26 cellular contexts compared by ENCODE assay signal in the genomic region with DNA sequence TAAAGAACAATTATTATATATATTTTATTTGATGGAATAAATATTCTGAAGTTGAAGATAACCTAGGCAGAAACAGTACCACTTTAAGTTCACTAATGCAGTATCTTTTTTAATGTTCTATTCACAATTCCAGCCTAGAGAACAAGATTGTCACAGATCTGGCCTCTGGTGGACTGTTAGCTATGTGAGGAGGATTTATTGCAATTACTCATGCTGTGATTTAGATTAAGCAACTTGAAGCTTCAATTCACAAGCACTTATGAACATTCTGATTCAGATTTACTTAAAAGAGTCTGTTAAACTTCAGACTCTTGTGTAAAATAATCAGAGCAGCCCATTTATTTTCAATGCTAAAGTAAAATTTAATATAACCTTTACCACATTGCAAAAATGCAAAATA.
DNase-seq lines count a peak whose midpoint lies in the region; FAIRE-seq and TF ChIP-seq lines count a peak whose summit lies in the region.
"Had no signal": no experiment of that assay in that cellular context is flagged by ENCODE, and none has a peak within 500 bp of the region (broad histone marks: within the 10 kb centered on the region; RNA-seq: fewer than 3 reads in every experiment).

No MANE protein-coding gene starts in this region.

- peak; percentile 57 for DNase-seq in AG10803 (ENCODE audit: low read depth)
- DNase-seq in HTR-8/SVneo (ENCODE audit: insufficient read length, low spot score) = peak; percentile 14
- DNase-seq in bronchial epithelial cell (ENCODE audit: low read depth) = peak; percentile 48
- DNase-seq in myocyte (ENCODE audit: low read depth) = peak; percentile 7
- DNase-seq in NCI-H2081 (lab: John Stamatoyannopoulos, UW) = no peak
- DNase-seq in pons (ENCODE audit: low spot score) = no peak
- no peak for DNase-seq in spleen
- DNase-seq: activated CD4-positive, alpha-beta T cell treated with anti-CD3 and anti-CD28 coated beads for 36 hours; activated naive CD4-positive, alpha-beta T cell treated with anti-CD3 and anti-CD28 coated beads for 36 hours; activated T-cell treated with anti-CD3 and anti-CD28 coated beads, Interleukin-2, amount 50 U/mL, for 48 hours; AML-193; CD8-positive, alpha-beta memory T cell; colonic mucosa; DMS79 treated with DMSO at 0.1 percent for 48 hours; foreskin melanocyte; Karpas-422; NCI-H1092 treated with DMSO at 0.1 percent for 48 hours; NCI-H2081 treated with DMSO at 0.1 percent for 48 hours; NCI-H524 treated with DMSO at 0.1 percent for 48 hours; retina; SIG-M5; stimulated activated CD8-positive, alpha-beta memory T cell treated with anti-CD3 and anti-CD28 coated beads, Interleukin-4, amount 100 ng/mL, for 48 hours; T-cell had no signal

- TF ChIP-seq CTCF in AG10803 (conservative IDR thresholded peaks at IDR 0.05; ENCODE audit: low read length) (no peak), bronchial epithelial cell (IDR thresholded peaks at IDR 0.05; ENCODE audit: insufficient read depth, low read length, severe bottlenecking) (no peak), spleen (IDR thresholded peaks at IDR 0.05 in 8 of 11, conservative IDR thresholded peaks at IDR 0.05 in 3 of 11) (no peak)

- H3K4me3 ChIP-seq in AG10803 (ENCODE audit: low read length) = no peak overlapping the region
- H3K4me3 ChIP-seq in bronchial epithelial cell (ENCODE audit: low read depth, low read length) = no peak overlapping the region
- no peak overlapping the region for H3K4me3 ChIP-seq in spleen
- H3K4me3 ChIP-seq: colonic mucosa, HAP-1, hepatocyte, suprapubic skin had no signal

- intact Hi-C loops in spleen (cut with DNase I; ENCODE audit: low total_unique reads) = no loop called here

- H3K4me1 ChIP-seq in spleen = no peaks in the 10 kb centered on the region
- H3K4me1 ChIP-seq: colonic mucosa, HAP-1, suprapubic skin had no signal

- H3K36me3 ChIP-seq in bronchial epithelial cell (ENCODE audit: control insufficient read depth, insufficient read depth, low read length) = no peaks in the 10 kb centered on the region
- H3K36me3 ChIP-seq in spleen = no peaks in the 10 kb centered on the region
- H3K36me3 ChIP-seq: colonic mucosa, HAP-1, suprapubic skin had no signal

- H3K9me3 ChIP-seq in spleen = peaks cover 0 to 10% (median 0%) of the 10 kb centered on the region in 8 donors
- H3K9me3 ChIP-seq: colonic mucosa, HAP-1 had no signal

- no peak overlapping the region for H3K27ac ChIP-seq in spleen
- H3K27ac ChIP-seq: colonic mucosa, hepatocyte, suprapubic skin had no signal

- FAIRE-seq in HTR-8/SVneo (lab: Jason Lieb, UNC) (no peak), bronchial epithelial cell (lab: Jason Lieb, UNC) (no peak)

- H3K27me3 ChIP-seq in bronchial epithelial cell (ENCODE audit: control insufficient read depth, insufficient read depth, low read length) = no peaks in the 10 kb centered on the region
- no peaks in the 10 kb centered on the region for H3K27me3 ChIP-seq in spleen (replicated peaks in 1 of 7)
- H3K27me3 ChIP-seq: colonic mucosa, hepatocyte, suprapubic skin had no signal

- TF ChIP-seq POLR2A in spleen (IDR thresholded peaks at IDR 0.05) = no peak

Comparison
In these comparisons a context has a peak if more than half of its experiments do, and no peak if none do; other contexts are left out.
1. DNase-seq: peak in AG10803 (single experiment), HTR-8/SVneo (single experiment), bronchial epithelial cell (single experiment) and myocyte (single experiment); none in NCI-H2081 (0 of 2), pons (single experiment) and spleen (single experiment).